In the genomic region with DNA sequence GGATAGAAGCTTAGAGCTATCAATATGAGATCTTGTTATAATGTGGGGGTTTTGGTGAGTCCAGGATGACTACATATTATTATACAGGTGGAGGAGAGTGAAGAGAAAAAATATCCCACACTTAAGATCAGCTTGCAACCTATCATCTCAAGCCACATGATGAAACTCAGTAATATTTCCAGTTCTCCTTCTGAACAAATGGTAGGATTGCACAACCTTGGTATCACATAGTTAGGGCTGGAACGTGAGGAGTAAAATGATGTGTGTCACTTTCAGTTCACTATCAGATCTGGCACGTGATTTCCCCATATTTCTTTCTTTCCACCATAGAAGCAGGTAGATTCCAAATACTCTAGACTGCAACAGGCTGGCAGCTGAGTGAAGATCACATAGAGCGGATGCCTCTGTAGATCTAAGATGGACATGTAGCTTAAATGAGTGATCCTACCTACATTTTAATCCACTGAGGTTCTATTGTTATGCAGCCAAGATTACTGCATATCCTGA, we compare ENCODE assay signal across 14 cellular contexts.
A peak's percentile ranks its signal among the peaks of the same experiment; 100 is the strongest.
DNase-seq lines count a peak whose midpoint lies in the region; ATAC-seq, FAIRE-seq and TF ChIP-seq lines count a peak whose summit lies in the region.
"Had no signal": no experiment of that assay in that cellular context is flagged by ENCODE, and none has a peak within 500 bp of the region (broad histone marks: within the 10 kb centered on the region; RNA-seq: fewer than 3 reads in every experiment).

No MANE protein-coding gene starts in this region.

- TF ChIP-seq RAD21 in HepG2 (CRISPR knock-in tag; IDR thresholded peaks at IDR 0.05): no peak

- no peaks in the 10 kb centered on the region for H3K79me2 ChIP-seq in HepG2 (ENCODE audit: insufficient read depth, low read length)

- POLR2A ChIA-PET in HepG2 (lab: Yijun Ruan, JAX): no interaction called here

- no peaks in the 10 kb centered on the region for H3K36me3 Mint-ChIP-seq in type B pancreatic cell
- no peaks in the 10 kb centered on the region for H3K36me3 Mint-ChIP-seq in activated T-helper 2 cell treated with anti-CD3 and anti-CD28 coated beads, Interferon-gamma antibody, Interleukin-2, Interleukin-4, amounts not matched to agents 10 μg/mL and 5 μg/mL and 100 μg/mL, durations not matched to agents 14 hours and 24 hours and 36 hours (ENCODE audit: low read depth)

- TF ChIP-seq POLR2A in HepG2 (IDR thresholded peaks at IDR 0.05; ENCODE audit: insufficient read depth in 1 of 2, low read depth in 2 of 2, low read length in 2 of 2) (no peak), right lobe of liver (IDR thresholded peaks at IDR 0.05) (no peak)

- no peak overlapping the region for H3K4me2 ChIP-seq in HepG2 (ENCODE audit: low read depth, low read length)

- no peak overlapping the region for H3K4me3 ChIP-seq in HepG2 (replicated peaks in 1 of 3; ENCODE audit: insufficient read depth in 1 of 3, low read depth in 2 of 3, low read length in 3 of 3)
- H3K4me3 ChIP-seq in right lobe of liver: no peak overlapping the region
- H3K4me3 ChIP-seq in bronchial epithelial cell (ENCODE audit: low read depth, low read length): no peak overlapping the region
- H3K4me3 ChIP-seq: BLaER1 treated with 17β-estradiol and CSF1 and Interleukin-3, amounts not matched to agents 10 nM and 100 nM had no signal

- no peak overlapping the region for H3K4me3 Mint-ChIP-seq in type B pancreatic cell
- no peak overlapping the region for H3K4me3 Mint-ChIP-seq in activated T-helper 2 cell treated with anti-CD3 and anti-CD28 coated beads, Interferon-gamma antibody, Interleukin-2, Interleukin-4, amounts not matched to agents 10 μg/mL and 5 μg/mL and 100 μg/mL, durations not matched to agents 14 hours and 24 hours and 36 hours (ENCODE audit: low read depth)

- BruUV-seq in HepG2 (replicated peaks; lab: Mats Ljungman, UMichigan): no TSS peak

- H3K9me3 Mint-ChIP-seq in type B pancreatic cell: no peaks in the 10 kb centered on the region
- no peaks in the 10 kb centered on the region for H3K9me3 Mint-ChIP-seq in activated T-helper 2 cell treated with anti-CD3 and anti-CD28 coated beads, Interferon-gamma antibody, Interleukin-2, Interleukin-4, amounts not matched to agents 10 μg/mL and 5 μg/mL and 100 μg/mL, durations not matched to agents 14 hours and 24 hours and 36 hours

- ATAC-seq in HepG2 (no peak), right lobe of liver (no peak), foreskin keratinocyte (peak; percentile 40)

- TF ChIP-seq CTCF in HepG2 (CRISPR knock-in tag; IDR thresholded peaks at IDR 0.05): no peak
- no peak for TF ChIP-seq CTCF in right lobe of liver (IDR thresholded peaks at IDR 0.05)
- no peak for TF ChIP-seq CTCF in bronchial epithelial cell (IDR thresholded peaks at IDR 0.05; ENCODE audit: insufficient read depth, low read length, severe bottlenecking)
- no peak for TF ChIP-seq CTCF in foreskin keratinocyte (conservative IDR thresholded peaks at IDR 0.05)
- TF ChIP-seq CTCF in type B pancreatic cell (conservative IDR thresholded peaks at IDR 0.05): no peak

- H3K9ac ChIP-seq in HepG2 (ENCODE audit: insufficient read depth, low read depth, low read length): no peak overlapping the region
- H3K9ac ChIP-seq: BLaER1 treated with 17β-estradiol and CSF1 and Interleukin-3, amounts not matched to agents 10 nM and 100 nM had no signal

- WGBS in HepG2 (ENCODE audit: low lambda C conversion rate): 30% methylated on average over 3 of the region's 3 CpGs
- 20% methylated on average over 2 of the region's 3 CpGs for WGBS in right lobe of liver (ENCODE audit: insufficient coverage, low coverage, low lambda C conversion rate, missing lambda C conversion rate)

- H3K4me1 ChIP-seq in HepG2 (ENCODE audit: insufficient read depth, low read length) (no peaks in the 10 kb centered on the region), right lobe of liver (no peaks in the 10 kb centered on the region), foreskin keratinocyte (no peaks in the 10 kb centered on the region)

- no peaks in the 10 kb centered on the region for H3K27me3 ChIP-seq in HepG2 (ENCODE audit: control insufficient read depth in 1 of 2, insufficient read depth in 2 of 2, low read length in 2 of 2)
- no peaks in the 10 kb centered on the region for H3K27me3 ChIP-seq in right lobe of liver
- H3K27me3 ChIP-seq in bronchial epithelial cell (ENCODE audit: control insufficient read depth, insufficient read depth, low read length): no peaks in the 10 kb centered on the region
- H3K27me3 ChIP-seq in foreskin keratinocyte: no peaks in the 10 kb centered on the region
- H3K27me3 ChIP-seq: BLaER1 treated with 17β-estradiol and CSF1 and Interleukin-3, amounts not matched to agents 10 nM and 100 nM had no signal

- no peaks in the 10 kb centered on the region for H3K9me3 ChIP-seq in HepG2 (ENCODE audit: low read length)
- no peaks in the 10 kb centered on the region for H3K9me3 ChIP-seq in right lobe of liver
- H3K9me3 ChIP-seq: BLaER1 treated with 17β-estradiol and CSF1 and Interleukin-3, amounts not matched to agents 10 nM and 100 nM had no signal

- intact Hi-C loops in HepG2 (cut with micrococcal nuclease; ENCODE audit: unreplicated experiment): no loop called here
- intact Hi-C loops in right lobe of liver (cut with DNase I): no loop called here
- intact Hi-C loops in activated T-helper 2 cell treated with anti-CD3 and anti-CD28 coated beads, Interferon-gamma antibody, Interleukin-2, Interleukin-4, amounts not matched to agents 10 μg/mL and 5 μg/mL and 100 μg/mL, durations not matched to agents 14 hours and 24 hours and 36 hours (cut with micrococcal nuclease): no loop called here

- no peaks in the 10 kb centered on the region for H3K27me3 Mint-ChIP-seq in type B pancreatic cell
- no peaks in the 10 kb centered on the region for H3K27me3 Mint-ChIP-seq in activated T-helper 2 cell treated with anti-CD3 and anti-CD28 coated beads, Interferon-gamma antibody, Interleukin-2, Interleukin-4, amounts not matched to agents 10 μg/mL and 5 μg/mL and 100 μg/mL, durations not matched to agents 14 hours and 24 hours and 36 hours (ENCODE audit: low read depth)

- DNase-seq in HepG2 (ENCODE audit: low spot score) (no peak), right lobe of liver (no peak), bronchial epithelial cell (ENCODE audit: low read depth) (peak; percentile 69), foreskin keratinocyte (peak in 1 of 2 donors; percentile 55), type B pancreatic cell (ENCODE audit: extremely low spot score, unreplicated experiment) (no peak)
- no peak for DNase-seq in activated naive CD4-positive, alpha-beta T cell (lab: John Stamatoyannopoulos, UW)
- no peak for DNase-seq in activated T-helper 2 cell treated with anti-CD3 and anti-CD28 coated beads, Interferon-gamma antibody, Interleukin-2, Interleukin-4, amounts not matched to agents 10 μg/mL and 5 μg/mL and 100 μg/mL, durations not matched to agents 14 hours and 24 hours and 36 hours (ENCODE audit: low spot score)
- no peak for DNase-seq in stimulated activated CD4-positive, alpha-beta T cell treated with anti-CD3 and anti-CD28 coated beads, Interleukin-4, amount 100 ng/mL, for 4 hours
- DNase-seq: KBM-7, NCI-H1417, NCI-H2029, NCI-H510A had no signal

- H3K36me3 ChIP-seq in HepG2 (replicated peaks in 1 of 2; ENCODE audit: control insufficient read depth in 1 of 2, insufficient read depth in 2 of 2, low read length in 2 of 2) (no peaks in the 10 kb centered on the region), right lobe of liver (no peaks in the 10 kb centered on the region), bronchial epithelial cell (ENCODE audit: control insufficient read depth, insufficient read depth, low read length) (no peaks in the 10 kb centered on the region)
- H3K36me3 ChIP-seq: BLaER1 treated with 17β-estradiol and CSF1 and Interleukin-3, amounts not matched to agents 10 nM and 100 nM had no signal

- no peak overlapping the region for H2AFZ ChIP-seq in HepG2 (ENCODE audit: low read length)

- no peak for TF ChIP-seq EP300 in HepG2 (IDR thresholded peaks at IDR 0.05; ENCODE audit: low read depth in 2 of 2, low read length in 2 of 2)
- TF ChIP-seq EP300 in HepG2 (CRISPR knock-in tag; IDR thresholded peaks at IDR 0.05; ENCODE audit: borderline replicate concordance): no peak

- in situ Hi-C loops in HepG2 (cut with HindIII; ENCODE audit: extremely low pct_ligation_motif_present, low pct_unique_long_range_greater_than_20kb): no loop called here

- no peaks in the 10 kb centered on the region for H4K20me1 ChIP-seq in HepG2 (ENCODE audit: insufficient read depth, low read length)
- H4K20me1 ChIP-seq: BLaER1 treated with 17β-estradiol and CSF1 and Interleukin-3, amounts not matched to agents 10 nM and 100 nM had no signal

- H3K4me1 Mint-ChIP-seq in type B pancreatic cell (ENCODE audit: unreplicated experiment): peaks cover 8% of the 10 kb centered on the region
- H3K4me1 Mint-ChIP-seq in activated T-helper 2 cell treated with anti-CD3 and anti-CD28 coated beads, Interferon-gamma antibody, Interleukin-2, Interleukin-4, amounts not matched to agents 10 μg/mL and 5 μg/mL and 100 μg/mL, durations not matched to agents 14 hours and 24 hours and 36 hours (ENCODE audit: low read depth): no peaks in the 10 kb centered on the region

- no peak overlapping the region for H3K27ac ChIP-seq in HepG2 (ENCODE audit: extremely low read length, insufficient read depth, low read length)
- no peak overlapping the region for H3K27ac ChIP-seq in right lobe of liver
- no peak overlapping the region for H3K27ac ChIP-seq in foreskin keratinocyte
- H3K27ac ChIP-seq: BLaER1 treated with 17β-estradiol and CSF1 and Interleukin-3, amounts not matched to agents 10 nM and 100 nM had no signal

- FAIRE-seq in HepG2 (lab: Jason Lieb, UNC) (no peak), bronchial epithelial cell (lab: Jason Lieb, UNC) (no peak)
- FAIRE-seq: HTR-8/SVneo had no signal

- peak overlapping the region; percentile 37 for H3K27ac Mint-ChIP-seq in type B pancreatic cell
- no peak overlapping the region for H3K27ac Mint-ChIP-seq in activated T-helper 2 cell treated with anti-CD3 and anti-CD28 coated beads, Interferon-gamma antibody, Interleukin-2, Interleukin-4, amounts not matched to agents 10 μg/mL and 5 μg/mL and 100 μg/mL, durations not matched to agents 14 hours and 24 hours and 36 hours

- CTCF ChIA-PET in HepG2 (lab: Yijun Ruan, JAX; ENCODE audit: low intra/inter-chr PET ratio, low total read pairs): no interaction called here
